In genomic region chr14:23033801-23034497, GRCh38 we compare ENCODE assay signal across 8 cellular contexts. TPM values are rescaled to one million over a fixed set of nuclear protein-coding genes. Genes with fewer than 3 reads are reported as not detected.
DNase-seq lines count a peak whose midpoint lies in the region; ATAC-seq, FAIRE-seq and TF ChIP-seq lines count a peak whose summit lies in the region.

No MANE protein-coding gene starts in this region.

- H3K4me1 Mint-ChIP-seq in GM23338: peaks cover 17% of the 10 kb centered on the region

- H3K4me2 ChIP-seq in GM23338: peak overlapping the region; percentile 27

- H3K27me3 Mint-ChIP-seq in GM23338 (ENCODE audit: insufficient read depth, low read depth, poor library complexity): no peaks in the 10 kb centered on the region

- FAIRE-seq in small intestine (lab: Jason Lieb, UNC): no peak

- no peaks in the 10 kb centered on the region for H3K9me3 ChIP-seq in gastroesophageal sphincter
- H3K9me3 ChIP-seq in small intestine (ENCODE audit: control insufficient read depth, low read depth): no peaks in the 10 kb centered on the region

- H3K27me3 ChIP-seq in GM23338 (ENCODE audit: insufficient read depth) (no peaks in the 10 kb centered on the region), gastroesophageal sphincter (no peaks in the 10 kb centered on the region), small intestine (ENCODE audit: control insufficient read depth in 2 of 2, insufficient read depth in 2 of 2, low read length in 2 of 2) (no peaks in the 10 kb centered on the region)

- H3K27ac ChIP-seq in GM23338 (ENCODE audit: low read depth): peak overlapping the region; percentile 86
- H3K27ac ChIP-seq in VCaP: peak overlapping the region; percentile 92
- H3K27ac ChIP-seq in gastroesophageal sphincter: peak overlapping the region; percentile 70 to 93 (median 92)
- peak overlapping the region; percentile 35 to 91 for H3K27ac ChIP-seq in small intestine (ENCODE audit: low read depth in 1 of 2, low read length in 1 of 2)

- H3K36me3 ChIP-seq in GM23338 (ENCODE audit: insufficient read depth): peaks cover 36% of the 10 kb centered on the region
- peaks cover 0 to 45% of the 10 kb centered on the region in 2 donors for H3K36me3 ChIP-seq in gastroesophageal sphincter
- peaks cover 3 to 4% of the 10 kb centered on the region in 2 donors for H3K36me3 ChIP-seq in small intestine (ENCODE audit: control insufficient read depth in 2 of 2, insufficient read depth in 2 of 2, low read length in 2 of 2)

- peak; percentile 18; the same call in 2 of the 3 replicates for ATAC-seq in GM23338
- ATAC-seq in gastroesophageal sphincter: no peak
- ATAC-seq in GM21825 (IDR thresholded peaks at IDR 0.05; ENCODE audit: unreplicated experiment): no peak

- 0 out of 2 replicates have a peak, but pooled peaks cover 4% of the 10 kb centered on the region for H3K9me2 ChIP-seq in GM23338 (ENCODE audit: insufficient read depth)

- peaks cover 10% of the 10 kb centered on the region for H3K4me1 ChIP-seq in GM23338 (ENCODE audit: insufficient read depth)
- H3K4me1 ChIP-seq in gastroesophageal sphincter: peaks cover 0 to 44% (median 6%) of the 10 kb centered on the region in 3 donors
- peaks cover 4 to 8% of the 10 kb centered on the region in 2 donors for H3K4me1 ChIP-seq in small intestine (ENCODE audit: control insufficient read depth in 2 of 2, insufficient read depth in 1 of 2, low read depth in 1 of 2, low read length in 1 of 2)

- WGBS in gastroesophageal sphincter (ENCODE audit: low coverage in 1 of 2), 2 donors: 39 to 46% methylated on average over 11 to 12 of the region's 17 CpGs
- 33 to 38% (median 37%) methylated on average over 17 of the region's 17 CpGs for WGBS in small intestine, 3 donors

- peak overlapping the region; percentile 95 for H3K4me3 Mint-ChIP-seq in GM23338

- no peak for TF ChIP-seq POLR2A in gastroesophageal sphincter (IDR thresholded peaks at IDR 0.05)

- peak overlapping the region; percentile 75 for H3K4me3 ChIP-seq in GM23338
- peak overlapping the region; percentile 65 to 85 for H3K4me3 ChIP-seq in gastroesophageal sphincter
- peak overlapping the region; percentile 67 to 91 for H3K4me3 ChIP-seq in small intestine (ENCODE audit: low read depth in 1 of 2, low read length in 2 of 2)

- peak overlapping the region; percentile 100 for H3K27ac Mint-ChIP-seq in GM23338

- no peak overlapping the region for H2AFZ ChIP-seq in GM23338

- no peak for TF ChIP-seq CTCF in GM23338 (conservative IDR thresholded peaks at IDR 0.05; ENCODE audit: low read depth in 2 of 2)
- TF ChIP-seq CTCF in VCaP (conservative IDR thresholded peaks at IDR 0.05): no peak
- TF ChIP-seq CTCF in gastroesophageal sphincter (IDR thresholded peaks at IDR 0.05): no peak

- H3K9me3 Mint-ChIP-seq in GM23338: no peaks in the 10 kb centered on the region

- peaks cover 12% of the 10 kb centered on the region for H3F3A ChIP-seq in GM23338 (replicated peaks; ENCODE audit: low read depth)

- no peak for TF ChIP-seq EP300 in gastroesophageal sphincter (IDR thresholded peaks at IDR 0.05)

- H3K36me3 Mint-ChIP-seq in GM23338 (ENCODE audit: low read depth): peaks cover 47% of the 10 kb centered on the region

- no peaks in the 10 kb centered on the region for H4K20me1 ChIP-seq in GM23338 (replicated peaks; ENCODE audit: insufficient read depth)

- DNase-seq in GM23338 (ENCODE audit: low spot score) (no peak), small intestine (no peak), T-helper 9 cell (no peak), NCI-H510A treated with DMSO at 0.1 percent for 48 hours (lab: John Stamatoyannopoulos, UW) (no peak), NCI-H1417 (lab: John Stamatoyannopoulos, UW) (no peak)

- peaks cover 46% of the 10 kb centered on the region for H3K79me2 ChIP-seq in GM23338 (replicated peaks; ENCODE audit: insufficient read depth)

TF ChIP-seq in GM23338, 12 proteins besides CTCF, POLR2A, EP300 and RAD21:
- TF ChIP-seq CREB1 (CRISPR knock-in tag; IDR thresholded peaks at IDR 0.05; ENCODE audit: low read depth) (no peak), POLR2AphosphoS5 (IDR thresholded peaks at IDR 0.05; ENCODE audit: low read depth) (no peak), ZNF114 (CRISPR knock-in tag; IDR thresholded peaks at IDR 0.05) (no peak), NANOG (IDR thresholded peaks at IDR 0.05; ENCODE audit: borderline replicate concordance) (no peak)

RNA-seq across cellular contexts. Expression of gene PSMB5, which starts 0.8 kb away (rescaled TPM):
- total RNA-seq in GM23338 (2014; rRNA removed; shearing (Covaris generic)): 229 and 265 TPM in 2 replicates
- polyA plus RNA-seq in GM23338 (2016; fragmentation: Nextera tagmentation; extraction: Ambion mirVana) (341 and 367 TPM in 2 replicates), small intestine (100 to 1,000 TPM in 1 of 3 donors, 10 to 100 TPM in 2; 84.0 to 166 (median 87.7) TPM)
- total RNA-seq in gastroesophageal sphincter: 100 to 1,000 TPM; 125 to 182 (median 133) TPM

RNA-seq across cellular contexts. Expression of gene PSMB11, which starts 8.1 kb away (rescaled TPM):
- 0.07 and 0.19 TPM in 2 replicates for total RNA-seq in GM23338 (2014; rRNA removed; shearing (Covaris generic))
- not detected in 2 replicates for polyA plus RNA-seq in GM23338 (2016; fragmentation: Nextera tagmentation; extraction: Ambion mirVana)
- under 1 TPM in 1 of 4 donors, not detected in 3; 0.27 TPM for total RNA-seq in gastroesophageal sphincter
- not detected for polyA plus RNA-seq in small intestine

RNA-seq across cellular contexts. Expression of gene CDH24, which starts 23.4 kb away (rescaled TPM):
- 16.9 and 17.8 TPM in 2 replicates for total RNA-seq in GM23338 (2014; rRNA removed; shearing (Covaris generic))
- polyA plus RNA-seq in GM23338 (2016; fragmentation: Nextera tagmentation; extraction: Ambion mirVana) (4.4 and 6.2 TPM in 2 replicates), small intestine (1 to 10 TPM in 1 of 3 donors, under 1 TPM in 2; 0.22 to 4.2 (median 0.81) TPM)
- total RNA-seq in gastroesophageal sphincter: 1 to 10 TPM; 1.5 to 3.6 (median 2.6) TPM

RNA-seq across cellular contexts. Expression of gene C14orf93, which starts 24.0 kb away (rescaled TPM):
- 11.7 and 12.4 TPM in 2 replicates for total RNA-seq in GM23338 (2014; rRNA removed; shearing (Covaris generic))
- polyA plus RNA-seq in GM23338 (2016; fragmentation: Nextera tagmentation; extraction: Ambion mirVana) (3.5 and 4.1 TPM in 2 replicates), small intestine (1 to 10 TPM; 4.9 to 9.2 (median 6.5) TPM)
- total RNA-seq in gastroesophageal sphincter: 10 to 100 TPM in 3 of 4 donors, 1 to 10 TPM in 1; 8.4 to 16.0 (median 13.2) TPM

RNA-seq across cellular contexts. Expression of gene AJUBA, which starts 51.6 kb away (rescaled TPM):
- total RNA-seq in GM23338 (2014; rRNA removed; shearing (Covaris generic)): 45.8 and 55.9 TPM in 2 replicates
- polyA plus RNA-seq in GM23338 (2016; fragmentation: Nextera tagmentation; extraction: Ambion mirVana) (11.8 and 12.5 TPM in 2 replicates), small intestine (10 to 100 TPM in 1 of 3 donors, 1 to 10 TPM in 1, under 1 TPM in 1; 0.45 to 15.1 (median 1.9) TPM)
- total RNA-seq in gastroesophageal sphincter: 10 to 100 TPM in 3 of 4 donors, 1 to 10 TPM in 1; 8.8 to 27.0 (median 17.8) TPM
